Comparison of ENCODE assay signal across 8 cellular contexts in the genomic region with DNA sequence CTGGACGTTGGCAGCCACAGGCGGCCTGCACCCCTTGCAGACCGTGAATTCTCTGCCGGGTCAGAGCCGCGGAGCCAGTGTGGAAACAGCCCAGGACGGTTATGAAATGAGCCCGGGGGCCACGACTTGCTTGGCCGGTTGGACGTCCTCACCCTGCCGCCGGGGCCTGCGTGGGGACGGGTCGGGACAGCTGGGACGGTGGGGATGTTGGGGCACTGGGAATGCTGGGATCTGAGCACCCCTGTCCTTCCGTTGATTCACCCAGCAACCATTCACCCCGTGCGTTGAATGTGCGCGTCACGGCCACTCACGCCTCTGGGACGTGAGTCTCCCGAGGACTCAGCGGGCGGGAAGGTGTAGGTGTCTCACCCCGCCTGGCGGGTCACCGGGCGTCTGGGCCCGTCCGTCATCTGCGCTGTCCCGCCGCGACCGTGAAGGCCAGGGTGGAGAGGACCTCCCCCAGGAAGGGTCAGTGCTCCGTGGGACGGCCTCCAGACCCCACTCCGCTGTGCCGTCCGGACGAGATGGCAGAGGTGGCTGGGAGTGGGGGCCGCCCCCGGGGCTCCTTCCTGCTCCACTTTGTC. TPM values are rescaled to one million over a fixed set of nuclear protein-coding genes. Genes with fewer than 3 reads are reported as not detected.
DNase-seq lines count a peak whose midpoint lies in the region; ATAC-seq lines count a peak whose summit lies in the region.

No MANE protein-coding gene starts in this region.

- H3K36me3 ChIP-seq in skeletal muscle satellite cell (ENCODE audit: insufficient read depth, low read length): no peaks in the 10 kb centered on the region

- H3K27ac Mint-ChIP-seq in activated CD4-positive, alpha-beta T cell treated with anti-CD3 and anti-CD28 coated beads, Interleukin-2, amount 10 ng/mL, durations not matched to agents 24 days and 14 days: no peak overlapping the region
- no peak overlapping the region for H3K27ac Mint-ChIP-seq in activated naive CD4-positive, alpha-beta T cell treated with anti-CD3 and anti-CD28 coated beads, Interleukin-2, amount 50 U/mL, for 24 hours

- peak; percentile 65 for DNase-seq in activated CD4-positive, alpha-beta T cell treated with anti-CD3 and anti-CD28 coated beads, Interleukin-2, amount 10 ng/mL, durations not matched to agents 24 days and 14 days
- no peak for DNase-seq in activated CD4-positive, alpha-beta T cell treated with anti-CD3 and anti-CD28 coated beads, Interleukin-2, amount 50 U/mL, for 1 hour
- peak; percentile 43 for DNase-seq in left ventricle myocardium superior
- DNase-seq in NCI-H774 (lab: John Stamatoyannopoulos, UW): no peak

- ATAC-seq in HG03460 (IDR thresholded peaks at IDR 0.05; ENCODE audit: unreplicated experiment) (peak; percentile 43), left ventricle myocardium superior (peak; percentile 46), HG02970 (IDR thresholded peaks at IDR 0.05; ENCODE audit: low FRiP score, unreplicated experiment) (no peak)

- H3K4me2 ChIP-seq in skeletal muscle satellite cell (ENCODE audit: low read length): peak overlapping the region; percentile 90

- no peaks in the 10 kb centered on the region for H3K36me3 Mint-ChIP-seq in activated CD4-positive, alpha-beta T cell treated with anti-CD3 and anti-CD28 coated beads, Interleukin-2, amount 10 ng/mL, durations not matched to agents 24 days and 14 days (ENCODE audit: low read depth)
- no peaks in the 10 kb centered on the region for H3K36me3 Mint-ChIP-seq in activated naive CD4-positive, alpha-beta T cell treated with anti-CD3 and anti-CD28 coated beads, Interleukin-2, amount 50 U/mL, for 24 hours

- intact Hi-C loops in activated CD4-positive, alpha-beta T cell treated with anti-CD3 and anti-CD28 coated beads, Interleukin-2, amount 10 ng/mL, durations not matched to agents 24 days and 14 days (cut with micrococcal nuclease): no loop called here
- intact Hi-C loops in left ventricle myocardium superior (cut with micrococcal nuclease): no loop called here

- H3K9ac ChIP-seq in skeletal muscle satellite cell (ENCODE audit: low read depth, low read length): peak overlapping the region; percentile 72

- H3K27me3 Mint-ChIP-seq in activated CD4-positive, alpha-beta T cell treated with anti-CD3 and anti-CD28 coated beads, Interleukin-2, amount 10 ng/mL, durations not matched to agents 24 days and 14 days: no peaks in the 10 kb centered on the region
- H3K27me3 Mint-ChIP-seq in activated naive CD4-positive, alpha-beta T cell treated with anti-CD3 and anti-CD28 coated beads, Interleukin-2, amount 50 U/mL, for 24 hours: no peaks in the 10 kb centered on the region

- no peaks in the 10 kb centered on the region for H3K9me3 ChIP-seq in skeletal muscle satellite cell (replicated peaks; ENCODE audit: low read length)

- H3K4me1 ChIP-seq in skeletal muscle satellite cell (ENCODE audit: control insufficient read depth, insufficient read depth, low read length): peaks cover 13% of the 10 kb centered on the region

- H3K27me3 ChIP-seq in skeletal muscle satellite cell (ENCODE audit: control insufficient read depth, insufficient read depth, low read length): no peaks in the 10 kb centered on the region

- H3K4me1 Mint-ChIP-seq in activated CD4-positive, alpha-beta T cell treated with anti-CD3 and anti-CD28 coated beads, Interleukin-2, amount 10 ng/mL, durations not matched to agents 24 days and 14 days: peaks cover 6% of the 10 kb centered on the region
- peaks cover 16% of the 10 kb centered on the region for H3K4me1 Mint-ChIP-seq in activated naive CD4-positive, alpha-beta T cell treated with anti-CD3 and anti-CD28 coated beads, Interleukin-2, amount 50 U/mL, for 24 hours

- H3K4me3 Mint-ChIP-seq in activated CD4-positive, alpha-beta T cell treated with anti-CD3 and anti-CD28 coated beads, Interleukin-2, amount 10 ng/mL, durations not matched to agents 24 days and 14 days: peak overlapping the region; percentile 77
- H3K4me3 Mint-ChIP-seq in activated naive CD4-positive, alpha-beta T cell treated with anti-CD3 and anti-CD28 coated beads, Interleukin-2, amount 50 U/mL, for 24 hours: peak overlapping the region; percentile 73

- no peaks in the 10 kb centered on the region for H3K9me3 Mint-ChIP-seq in activated CD4-positive, alpha-beta T cell treated with anti-CD3 and anti-CD28 coated beads, Interleukin-2, amount 10 ng/mL, durations not matched to agents 24 days and 14 days
- no peaks in the 10 kb centered on the region for H3K9me3 Mint-ChIP-seq in activated naive CD4-positive, alpha-beta T cell treated with anti-CD3 and anti-CD28 coated beads, Interleukin-2, amount 50 U/mL, for 24 hours

- H3K4me3 ChIP-seq in skeletal muscle satellite cell (ENCODE audit: low read length): peak overlapping the region; percentile 79

RNA-seq across cellular contexts. Expression of a gene that starts 4.5 kb away (rescaled TPM):
- total RNA-seq in activated CD4-positive, alpha-beta T cell treated with anti-CD3 and anti-CD28 coated beads, Interleukin-2, amount 10 ng/mL, durations not matched to agents 24 days and 14 days: 66.0 and 68.7 TPM in 2 replicates
- 6.8 TPM for total RNA-seq in left ventricle myocardium superior
- 3.0 and 15.5 TPM in 2 replicates for total RNA-seq in skeletal muscle satellite cell (2012; rRNA removed)

RNA-seq across cellular contexts. Expression of a gene that starts 41.9 kb away (rescaled TPM):
- total RNA-seq in activated CD4-positive, alpha-beta T cell treated with anti-CD3 and anti-CD28 coated beads, Interleukin-2, amount 10 ng/mL, durations not matched to agents 24 days and 14 days: 66.3 and 70.5 TPM in 2 replicates
- 51.9 TPM for total RNA-seq in left ventricle myocardium superior
- 46.7 and 46.9 TPM in 2 replicates for total RNA-seq in skeletal muscle satellite cell (2012; rRNA removed)

Comparison
In these comparisons a context has a peak if more than half of its experiments do, and no peak if none do; other contexts are left out.
1. DNase-seq: peak in activated CD4-positive, alpha-beta T cell treated with anti-CD3 and anti-CD28 coated beads, Interleukin-2, amount 10 ng/mL, durations not matched to agents 24 days and 14 days (single experiment) and left ventricle myocardium superior (single experiment); none in activated CD4-positive, alpha-beta T cell treated with anti-CD3 and anti-CD28 coated beads, Interleukin-2, amount 50 U/mL, for 1 hour (single experiment) and NCI-H774 (single experiment).